Comparison of ENCODE assay signal across 10 cellular contexts in the genomic region with DNA sequence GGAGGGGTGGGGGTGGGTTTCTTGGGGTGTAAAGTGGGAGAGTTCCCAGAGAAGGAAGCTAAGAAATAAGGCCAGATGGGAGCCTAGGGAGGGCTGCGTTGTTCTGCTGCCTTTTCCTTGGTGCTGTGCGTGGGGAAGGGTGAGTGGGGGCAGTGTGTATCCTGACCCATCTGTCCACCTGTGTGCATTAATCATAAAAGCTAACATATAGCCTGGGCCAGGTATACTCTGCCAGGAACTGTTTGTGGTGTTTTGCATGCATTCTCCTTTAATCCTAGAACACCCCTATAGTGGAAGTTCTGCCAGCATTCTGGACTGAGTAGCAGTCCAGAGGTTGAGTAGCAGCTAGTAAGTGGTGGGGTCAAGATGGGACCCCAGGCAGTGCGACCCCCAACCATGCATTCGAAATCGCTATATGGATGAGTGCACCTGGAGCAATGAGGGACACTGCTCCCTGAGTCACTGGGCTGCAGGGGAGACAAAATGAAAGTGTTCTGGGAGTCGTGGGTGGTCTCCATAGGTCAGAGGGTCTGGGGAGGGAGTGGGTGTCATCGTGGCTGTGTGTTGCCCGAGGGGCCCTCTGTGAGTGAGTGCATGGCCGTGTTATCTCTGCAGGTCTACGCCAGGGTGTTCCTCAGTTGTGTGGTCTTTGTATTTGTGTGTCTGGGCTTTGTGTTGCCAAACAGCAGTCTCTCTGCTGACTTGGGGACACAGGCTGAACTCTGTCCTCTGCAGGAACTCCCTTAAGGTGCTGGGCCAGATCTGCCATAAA. TPM values are rescaled to one million over a fixed set of nuclear protein-coding genes. Genes with fewer than 3 reads are reported as not detected.
A peak's percentile ranks its signal among the peaks of the same experiment; 100 is the strongest.
DNase-seq lines count a peak whose midpoint lies in the region; ATAC-seq and TF ChIP-seq lines count a peak whose summit lies in the region.
"Had no signal": no experiment of that assay in that cellular context is flagged by ENCODE, and none has a peak within 500 bp of the region (broad histone marks: within the 10 kb centered on the region; RNA-seq: fewer than 3 reads in every experiment).

No MANE protein-coding gene starts in this region.

- no peak for TF ChIP-seq CTCF in HFFc6 (IDR thresholded peaks at IDR 0.05)

- H3K27ac ChIP-seq in skin epidermis: peak overlapping the region in 17 of 21 experiments; percentile 1 to 95 (median 89)
- H3K27ac ChIP-seq: SJCRH30 had no signal

- H3K36me3 Mint-ChIP-seq in HFFc6 (ENCODE audit: low read depth): no peaks in the 10 kb centered on the region
- no peaks in the 10 kb centered on the region for H3K36me3 Mint-ChIP-seq in activated CD4-positive, alpha-beta memory T cell treated with anti-CD3 and anti-CD28 coated beads for 36 hours

- H3K9me3 Mint-ChIP-seq in HFFc6: no peaks in the 10 kb centered on the region
- H3K9me3 Mint-ChIP-seq in activated CD4-positive, alpha-beta memory T cell treated with anti-CD3 and anti-CD28 coated beads for 36 hours: no peaks in the 10 kb centered on the region

- CTCF ChIA-PET in activated CD4-positive, alpha-beta memory T cell treated with anti-CD3 and anti-CD28 coated beads for 36 hours (lab: Charles Lee): interaction anchor here (0.7 to 1.8 kb wide), 3 partner anchors 12 to 80 kb away, joined by 3 to 5 read pairs (median 4); a partner anchor contains a TSS

- peak overlapping the region; percentile 55 to 90 (median 78) for H3K4me3 ChIP-seq in skin epidermis

- intact Hi-C loops in activated CD4-positive, alpha-beta memory T cell treated with anti-CD3 and anti-CD28 coated beads for 36 hours (cut with micrococcal nuclease): no loop called here

- H3K27ac Mint-ChIP-seq in HFFc6: peak overlapping the region; percentile 54
- no peak overlapping the region for H3K27ac Mint-ChIP-seq in activated CD4-positive, alpha-beta memory T cell treated with anti-CD3 and anti-CD28 coated beads for 36 hours

- peak overlapping the region; percentile 94 for H3K4me3 Mint-ChIP-seq in HFFc6
- no peak overlapping the region for H3K4me3 Mint-ChIP-seq in activated CD4-positive, alpha-beta memory T cell treated with anti-CD3 and anti-CD28 coated beads for 36 hours

- in situ Hi-C loops in T47D (cut with HindIII; ENCODE audit: low pct_unique_long_range_greater_than_20kb, low sequenced_read_pairs): no loop called here

- H3K4me1 Mint-ChIP-seq in HFFc6 (ENCODE audit: low read depth): peaks cover 43% of the 10 kb centered on the region
- H3K4me1 Mint-ChIP-seq in activated CD4-positive, alpha-beta memory T cell treated with anti-CD3 and anti-CD28 coated beads for 36 hours (ENCODE audit: low read depth): peaks cover 6% of the 10 kb centered on the region

- H3K27me3 Mint-ChIP-seq in HFFc6 (ENCODE audit: insufficient read depth): peaks cover 3% of the 10 kb centered on the region
- H3K27me3 Mint-ChIP-seq in activated CD4-positive, alpha-beta memory T cell treated with anti-CD3 and anti-CD28 coated beads for 36 hours: peaks cover 26% of the 10 kb centered on the region

- no peak for DNase-seq in HFFc6
- peak; percentile 62 to 78 for DNase-seq in T47D (ENCODE audit: low read depth in 1 of 2, low spot score in 1 of 2)
- peak; percentile 28 for DNase-seq in kidney tubule cell (ENCODE audit: low spot score)
- no peak for DNase-seq in NCI-H82 (lab: John Stamatoyannopoulos, UW)
- DNase-seq in activated CD8-positive, alpha-beta memory T cell treated with anti-CD3 and anti-CD28 coated beads, Interleukin-2, amount 50 U/mL, for 48 hours: no peak
- DNase-seq in activated CD4-positive, alpha-beta memory T cell treated with anti-CD3 and anti-CD28 coated beads for 36 hours: no peak
- DNase-seq: activated effector memory CD4-positive, alpha-beta T cell treated with Interleukin-2 at 50 U/mL for 16 hours; SJCRH30 had no signal

- no peak for ATAC-seq in HG03565 (IDR thresholded peaks at IDR 0.05; ENCODE audit: unreplicated experiment)

- POLR2A ChIA-PET in activated CD4-positive, alpha-beta memory T cell treated with anti-CD3 and anti-CD28 coated beads for 36 hours (lab: Charles Lee): no interaction called here

RNA-seq across cellular contexts. Expression of a gene that starts 1.3 kb away (rescaled TPM):
- total RNA-seq in HFFc6 (2021; fragmentation: NEBNext Ultra II Directional; extraction: Animal tissue kit (Norgen Biotek cat#: 25700)): 10 to 100 TPM; 51.9 to 67.2 (median 61.0) TPM
- 1 to 10 TPM; 5.9 to 6.3 TPM for total RNA-seq in activated CD4-positive, alpha-beta memory T cell treated with anti-CD3 and anti-CD28 coated beads for 36 hours

RNA-seq across cellular contexts. Expression of a gene that starts 13.3 kb away (rescaled TPM):
- 10 to 100 TPM in 5 of 6 experiments, 1 to 10 TPM in 1; 9.9 to 15.5 (median 12.7) TPM for total RNA-seq in HFFc6 (2021; fragmentation: NEBNext Ultra II Directional; extraction: Animal tissue kit (Norgen Biotek cat#: 25700))
- 1 to 10 TPM; 8.3 to 8.6 TPM for total RNA-seq in activated CD4-positive, alpha-beta memory T cell treated with anti-CD3 and anti-CD28 coated beads for 36 hours

RNA-seq across cellular contexts. Expression of a gene that starts 29.1 kb away (rescaled TPM):
- total RNA-seq in HFFc6 (2021; fragmentation: NEBNext Ultra II Directional; extraction: Animal tissue kit (Norgen Biotek cat#: 25700)): 10 to 100 TPM; 56.9 to 70.3 (median 66.0) TPM
- total RNA-seq in activated CD4-positive, alpha-beta memory T cell treated with anti-CD3 and anti-CD28 coated beads for 36 hours: 10 to 100 TPM; 41.0 to 43.8 TPM

RNA-seq across cellular contexts. Expression of a gene that starts 32.9 kb away (rescaled TPM):
- under 1 TPM in 1 of 6 experiments, not detected in 5; 0.26 TPM for total RNA-seq in HFFc6 (2021; fragmentation: NEBNext Ultra II Directional; extraction: Animal tissue kit (Norgen Biotek cat#: 25700))
- total RNA-seq in activated CD4-positive, alpha-beta memory T cell treated with anti-CD3 and anti-CD28 coated beads for 36 hours: not detected

RNA-seq across cellular contexts. Expression of a gene that starts 36.0 kb away (rescaled TPM):
- total RNA-seq in HFFc6 (2021; fragmentation: NEBNext Ultra II Directional; extraction: Animal tissue kit (Norgen Biotek cat#: 25700)): under 1 TPM; 0.09 to 0.51 (median 0.14) TPM
- under 1 TPM; 0.80 to 0.90 TPM for total RNA-seq in activated CD4-positive, alpha-beta memory T cell treated with anti-CD3 and anti-CD28 coated beads for 36 hours

Comparison
In these comparisons a context has a peak if more than half of its experiments do, and no peak if none do; other contexts are left out.
1. DNase-seq: peak in T47D (2 of 2) and kidney tubule cell (single experiment); none in HFFc6 (single experiment), NCI-H82 (single experiment), activated CD8-positive, alpha-beta memory T cell treated with anti-CD3 and anti-CD28 coated beads, Interleukin-2, amount 50 U/mL, for 48 hours (single experiment) and activated CD4-positive, alpha-beta memory T cell treated with anti-CD3 and anti-CD28 coated beads for 36 hours (single experiment).
2. RNA of a gene that starts 1.3 kb away (total RNA-seq): 51.9 to 67.2 TPM in HFFc6; 5.9 to 6.3 TPM in activated CD4-positive, alpha-beta memory T cell treated with anti-CD3 and anti-CD28 coated beads for 36 hours; every median in the first group is over 4 times any median in the second.